ENCODE assay signal across 20 cellular contexts in genomic region chr20:8148501-8148900, GRCh38. TPM values are rescaled to one million over a fixed set of nuclear protein-coding genes. Genes with fewer than 3 reads are reported as not detected.
A peak's percentile ranks its signal among the peaks of the same experiment; 100 is the strongest.
DNase-seq lines count a peak whose midpoint lies in the region; ATAC-seq, FAIRE-seq and TF ChIP-seq lines count a peak whose summit lies in the region.
"Had no signal": no experiment of that assay in that cellular context is flagged by ENCODE, and none has a peak within 500 bp of the region (broad histone marks: within the 10 kb centered on the region; RNA-seq: fewer than 3 reads in every experiment).

No MANE protein-coding gene starts in this region.

- TF ChIP-seq CTCF in bronchial epithelial cell (IDR thresholded peaks at IDR 0.05; ENCODE audit: insufficient read depth, low read length, severe bottlenecking) (no peak), fibroblast of the aortic adventitia (IDR thresholded peaks at IDR 0.05; ENCODE audit: insufficient read depth, low read length) (no peak), HFFc6 (IDR thresholded peaks at IDR 0.05) (no peak), sigmoid colon (IDR thresholded peaks at IDR 0.05) (no peak), mesothelial cell of epicardium (IDR thresholded peaks at IDR 0.05; ENCODE audit: unreplicated experiment) (no peak)

- H3K27ac ChIP-seq in BLaER1 = no peak overlapping the region
- H3K27ac ChIP-seq in sigmoid colon = peak overlapping the region in 2 of 4 donors; percentile 30 to 33
- H3K27ac ChIP-seq: PC-9, SJSA1 had no signal

- H3K4me1 Mint-ChIP-seq in HFFc6 (ENCODE audit: low read depth) (peaks cover 82% of the 10 kb centered on the region), mesothelial cell of epicardium (peaks cover 43% of the 10 kb centered on the region)
- peaks cover 35% of the 10 kb centered on the region for H3K4me1 Mint-ChIP-seq in activated T-cell treated with anti-CD3 and anti-CD28 coated beads, Interleukin-2, amount 50 U/mL, for 72 hours (ENCODE audit: low read depth)

- peaks cover 4% of the 10 kb centered on the region; the same call in 1 of the 2 replicates for H3K27me3 Mint-ChIP-seq in HFFc6 (ENCODE audit: insufficient read depth)
- H3K27me3 Mint-ChIP-seq in activated T-cell treated with anti-CD3 and anti-CD28 coated beads, Interleukin-2, amount 50 U/mL, for 72 hours (ENCODE audit: low read depth) = no peaks in the 10 kb centered on the region
- H3K27me3 Mint-ChIP-seq in mesothelial cell of epicardium (ENCODE audit: low read depth) = no peaks in the 10 kb centered on the region

- no peak for TF ChIP-seq POLR2A in sigmoid colon (IDR thresholded peaks at IDR 0.05)

- TF ChIP-seq EP300 in sigmoid colon (IDR thresholded peaks at IDR 0.05) = no peak

- H3K4me1 ChIP-seq in BLaER1 (peaks cover 83% of the 10 kb centered on the region), sigmoid colon (peaks cover 0 to 75% (median 56%) of the 10 kb centered on the region in 4 donors)
- H3K4me1 ChIP-seq: SJSA1 had no signal

- H3K4me3 Mint-ChIP-seq in HFFc6 = no peak overlapping the region
- no peak overlapping the region for H3K4me3 Mint-ChIP-seq in activated T-cell treated with anti-CD3 and anti-CD28 coated beads, Interleukin-2, amount 50 U/mL, for 72 hours
- no peak overlapping the region for H3K4me3 Mint-ChIP-seq in mesothelial cell of epicardium
- H3K4me3 Mint-ChIP-seq: CD14-positive monocyte had no signal

- intact Hi-C loops in sigmoid colon (cut with DNase I) = loop anchor here (5.0 kb wide), 1 partner anchor 99 kb away; no protein-coding TSS in a partner anchor

- H3K4me3 ChIP-seq in BLaER1 (no peak overlapping the region), bronchial epithelial cell (ENCODE audit: low read depth, low read length) (no peak overlapping the region), fibroblast of the aortic adventitia (ENCODE audit: low read depth, low read length) (no peak overlapping the region), sigmoid colon (no peak overlapping the region)
- H3K4me3 ChIP-seq: GM12878, PC-9, SJSA1 had no signal

- DNase-seq in HCEC 1CT (peak; percentile 62), bronchial epithelial cell (ENCODE audit: low read depth) (peak; percentile 51), fibroblast of the aortic adventitia (ENCODE audit: low read depth) (peak; percentile 42), HFFc6 (no peak), sigmoid colon (no peak), mesothelial cell of epicardium (ENCODE audit: low spot score in 2 of 2, unreplicated experiment in 2 of 2) (no peak)
- DNase-seq in activated T-cell treated with anti-CD3 and anti-CD28 coated beads, Interleukin-2, amount 50 U/mL, for 72 hours = no peak
- DNase-seq: DMS53, GOT3, KG1, NCI-H1436 treated with DMSO at 0.1 percent for 48 hours, NCI-H2029 treated with DMSO at 0.1 percent for 48 hours, NCI-H748 treated with DMSO at 0.1 percent for 48 hours, PC-9 had no signal

- H3K9me3 ChIP-seq in BLaER1 = no peaks in the 10 kb centered on the region
- H3K9me3 ChIP-seq in sigmoid colon = no peaks in the 10 kb centered on the region
- H3K9me3 ChIP-seq: SJSA1 had no signal

- H4K20me1 ChIP-seq in BLaER1 = no peaks in the 10 kb centered on the region

- no peak for FAIRE-seq in bronchial epithelial cell (lab: Jason Lieb, UNC)
- FAIRE-seq: A204.1, G401.6, GM12878 had no signal

- no peak for ATAC-seq in activated T-cell treated with anti-CD3 and anti-CD28 coated beads, Interleukin-2, amount 50 U/mL, for 72 hours (replicated peaks in 1 of 2)
- ATAC-seq: GM12878 had no signal

- no peaks in the 10 kb centered on the region for H3K36me3 ChIP-seq in BLaER1
- H3K36me3 ChIP-seq in bronchial epithelial cell (ENCODE audit: control insufficient read depth, insufficient read depth, low read length) = no peaks in the 10 kb centered on the region
- H3K36me3 ChIP-seq in sigmoid colon = no peaks in the 10 kb centered on the region
- H3K36me3 ChIP-seq: SJSA1 had no signal

- no peak overlapping the region for H3K9ac ChIP-seq in BLaER1

- peak overlapping the region; percentile 61; the same call in 1 of the 2 replicates for H3K4me2 ChIP-seq in BLaER1
- H3K4me2 ChIP-seq: PC-9 had no signal

- H3K9me3 Mint-ChIP-seq in HFFc6 = no peaks in the 10 kb centered on the region
- no peaks in the 10 kb centered on the region for H3K9me3 Mint-ChIP-seq in activated T-cell treated with anti-CD3 and anti-CD28 coated beads, Interleukin-2, amount 50 U/mL, for 72 hours
- H3K9me3 Mint-ChIP-seq in mesothelial cell of epicardium = no peaks in the 10 kb centered on the region
- H3K9me3 Mint-ChIP-seq: CD14-positive monocyte had no signal

- H3K36me3 Mint-ChIP-seq in HFFc6 (ENCODE audit: low read depth) (peaks cover 6% of the 10 kb centered on the region), mesothelial cell of epicardium (no peaks in the 10 kb centered on the region)
- H3K36me3 Mint-ChIP-seq in activated T-cell treated with anti-CD3 and anti-CD28 coated beads, Interleukin-2, amount 50 U/mL, for 72 hours (ENCODE audit: insufficient read depth in 2 of 2) = no peaks in the 10 kb centered on the region

- H3K27me3 ChIP-seq in BLaER1 = no peaks in the 10 kb centered on the region
- no peaks in the 10 kb centered on the region for H3K27me3 ChIP-seq in bronchial epithelial cell (ENCODE audit: control insufficient read depth, insufficient read depth, low read length)
- no peaks in the 10 kb centered on the region for H3K27me3 ChIP-seq in sigmoid colon

- H3K27ac Mint-ChIP-seq in HFFc6 (no peak overlapping the region), mesothelial cell of epicardium (no peak overlapping the region)
- no peak overlapping the region for H3K27ac Mint-ChIP-seq in activated T-cell treated with anti-CD3 and anti-CD28 coated beads, Interleukin-2, amount 50 U/mL, for 72 hours
- H3K27ac Mint-ChIP-seq: CD14-positive monocyte had no signal

RNA-seq across cellular contexts. Expression of gene PLCB1, which starts 16.4 kb away (rescaled TPM):
- total RNA-seq in bronchial epithelial cell (1.1 and 2.9 TPM in 2 replicates), fibroblast of the aortic adventitia (ENCODE audit: low replicate concordance) (39.2 and 46.5 TPM in 2 replicates), sigmoid colon (100 to 1,000 TPM in 2 of 4 donors, 10 to 100 TPM in 2; 86.7 to 117 (median 102) TPM), mesothelial cell of epicardium (35.4 to 41.5 TPM (median 35.4 TPM) in 3 replicates)
- total RNA-seq in HFFc6 (2021; fragmentation: NEBNext Ultra II Directional; extraction: Animal tissue kit (Norgen Biotek cat#: 25700)) = 10 to 100 TPM; 17.2 to 25.7 (median 23.1) TPM
- 1 to 10 TPM in 2 of 3 donors, under 1 TPM in 1; 0.92 to 3.6 (median 3.4) TPM for polyA plus RNA-seq in sigmoid colon
- 1 to 10 TPM; 3.2 to 3.4 TPM for total RNA-seq in activated T-cell treated with anti-CD3 and anti-CD28 coated beads, Interleukin-2, amount 50 U/mL, for 72 hours
- total RNA-seq: PC-9 had no signal

Comparison
In these comparisons a context has a peak if more than half of its experiments do, and no peak if none do; other contexts are left out.
1. DNase-seq: peak in HCEC 1CT (single experiment), bronchial epithelial cell (single experiment) and fibroblast of the aortic adventitia (single experiment); none in HFFc6 (single experiment), sigmoid colon (single experiment), activated T-cell treated with anti-CD3 and anti-CD28 coated beads, Interleukin-2, amount 50 U/mL, for 72 hours (0 of 2) and mesothelial cell of epicardium (0 of 2).